ENCODE assay signal across 10 cellular contexts in genomic region chr10:86389109-86389440, GRCh38. TPM values are rescaled to one million over a fixed set of nuclear protein-coding genes. Genes with fewer than 3 reads are reported as not detected.
DNase-seq lines count a peak whose midpoint lies in the region; ATAC-seq and TF ChIP-seq lines count a peak whose summit lies in the region.
"Not testable (repeated sequence)": the region's sequence is repeated elsewhere in the genome, so short reads cannot be mapped to it uniquely, and the experiment has no call there.
"Had no signal": no experiment of that assay in that cellular context is flagged by ENCODE, and none has a peak within 500 bp of the region (broad histone marks: within the 10 kb centered on the region; RNA-seq: fewer than 3 reads in every experiment).

No MANE protein-coding gene starts in this region.

- 0 to 35% methylated on average over 1 to 4 of the region's 12 CpGs for WGBS in esophagus squamous epithelium, 2 donors
- 36% methylated on average over 12 of the region's 12 CpGs for WGBS in suprapubic skin

- H3K9me3 Mint-ChIP-seq in CD14-positive monocyte; activated CD8-positive, alpha-beta memory T cell treated with anti-CD3 and anti-CD28 coated beads, Interleukin-2, amount 10 ng/mL, durations not matched to agents 7 days and 5 days (ENCODE audit: low read depth): not testable (repeated sequence)

- peak overlapping the region; percentile 69 for H2AFZ ChIP-seq in KMS-11 (ENCODE audit: low read depth)
- H2AFZ ChIP-seq in parathyroid adenoma: peak overlapping the region; percentile 70

- not testable (repeated sequence) for H4K20me1 ChIP-seq in KMS-11 (ENCODE audit: insufficient read depth)

- not testable (repeated sequence) for H3K79me2 ChIP-seq in KMS-11 (ENCODE audit: insufficient read depth, low read depth); parathyroid adenoma

- TF ChIP-seq EP300 in suprapubic skin (IDR thresholded peaks at IDR 0.05): not testable (repeated sequence)

- ATAC-seq in activated CD8-positive, alpha-beta memory T cell treated with anti-CD3 and anti-CD28 coated beads, Interleukin-2, amount 10 ng/mL, durations not matched to agents 7 days and 5 days; lower lobe of right lung: not testable (repeated sequence)

- intact Hi-C loops in CD14-positive monocyte (cut with micrococcal nuclease); esophagus squamous epithelium (cut with DNase I); lower lobe of right lung (cut with DNase I): not testable (repeated sequence)

- not testable (repeated sequence) for TF ChIP-seq CTCF in CD14-positive monocyte (IDR thresholded peaks at IDR 0.05); KMS-11 (conservative IDR thresholded peaks at IDR 0.05; ENCODE audit: low read depth, low read length); brain microvascular endothelial cell (IDR thresholded peaks at IDR 0.05; ENCODE audit: low read depth, low read length, missing control alignments); esophagus squamous epithelium (IDR thresholded peaks at IDR 0.05); lower lobe of right lung (IDR thresholded peaks at IDR 0.05); parathyroid adenoma (IDR thresholded peaks at IDR 0.05); suprapubic skin (IDR thresholded peaks at IDR 0.05)

- peaks cover 36 to 68% (median 62%) of the 10 kb centered on the region in 3 donors for H3K27me3 Mint-ChIP-seq in CD14-positive monocyte (ENCODE audit: low read depth in 3 of 3)
- H3K27me3 Mint-ChIP-seq in activated CD8-positive, alpha-beta memory T cell treated with anti-CD3 and anti-CD28 coated beads, Interleukin-2, amount 10 ng/mL, durations not matched to agents 7 days and 5 days: peaks cover 53% of the 10 kb centered on the region

- peak overlapping the region; percentile 34; the same call in 1 of the 2 replicates for H3K4me2 ChIP-seq in KMS-11
- H3K4me2 ChIP-seq in parathyroid adenoma (ENCODE audit: low read length): not testable (repeated sequence)

- not testable (repeated sequence) for H3K4me1 ChIP-seq in KMS-11 (ENCODE audit: low read depth, poor library complexity, severe bottlenecking); parathyroid adenoma
- peaks cover 6 to 10% (median 6%) of the 10 kb centered on the region in 3 donors for H3K4me1 ChIP-seq in esophagus squamous epithelium
- H3K4me1 ChIP-seq in lower lobe of right lung: peaks cover 11% of the 10 kb centered on the region
- peaks cover 19% of the 10 kb centered on the region for H3K4me1 ChIP-seq in suprapubic skin

- not testable (repeated sequence) for H3K9me3 ChIP-seq in esophagus squamous epithelium; lower lobe of right lung; parathyroid adenoma (ENCODE audit: control insufficient read depth, low read length); suprapubic skin

- in situ Hi-C loops in brain microvascular endothelial cell (cut with HindIII; ENCODE audit: low pct_ligation_motif_present, low sequenced_read_pairs): not testable (repeated sequence)

- CTCF ChIA-PET in activated CD8-positive, alpha-beta memory T cell treated with anti-CD3 and anti-CD28 coated beads, Interleukin-2, amount 10 ng/mL, durations not matched to agents 7 days and 5 days (lab: Charles Lee): interaction anchor here (14.7 kb wide), 1 partner anchor 197 kb away, joined by 191 read pairs; no protein-coding TSS in a partner anchor

- H3K9ac ChIP-seq in KMS-11, parathyroid adenoma: not testable (repeated sequence)

- not testable (repeated sequence) for H3K36me3 Mint-ChIP-seq in CD14-positive monocyte; activated CD8-positive, alpha-beta memory T cell treated with anti-CD3 and anti-CD28 coated beads, Interleukin-2, amount 10 ng/mL, durations not matched to agents 7 days and 5 days

- H3K27ac ChIP-seq in KMS-11, brain microvascular endothelial cell, esophagus squamous epithelium, lower lobe of right lung, parathyroid adenoma, suprapubic skin: not testable (repeated sequence)

- H3K27me3 ChIP-seq in KMS-11 (ENCODE audit: insufficient read depth, low read depth); brain microvascular endothelial cell (replicated peaks); parathyroid adenoma (ENCODE audit: control insufficient read depth, insufficient read depth, low read length): not testable (repeated sequence)
- H3K27me3 ChIP-seq in esophagus squamous epithelium: peaks cover 0 to 84% (median 5%) of the 10 kb centered on the region in 4 donors
- H3K27me3 ChIP-seq in lower lobe of right lung (ENCODE audit: low read depth): peaks cover 34% of the 10 kb centered on the region
- peaks cover 66% of the 10 kb centered on the region for H3K27me3 ChIP-seq in suprapubic skin

- peak overlapping the region; percentile 64 to 87 for H3K4me3 Mint-ChIP-seq in CD14-positive monocyte
- peak overlapping the region; percentile 72 for H3K4me3 Mint-ChIP-seq in activated CD8-positive, alpha-beta memory T cell treated with anti-CD3 and anti-CD28 coated beads, Interleukin-2, amount 10 ng/mL, durations not matched to agents 7 days and 5 days

- DNase-seq in CD14-positive monocyte (ENCODE audit: low spot score); activated CD8-positive, alpha-beta memory T cell treated with anti-CD3 and anti-CD28 coated beads, Interleukin-2, amount 10 ng/mL, durations not matched to agents 7 days and 5 days; brain microvascular endothelial cell; esophagus squamous epithelium (lab: John Stamatoyannopoulos, UW); lower lobe of right lung; suprapubic skin (ENCODE audit: low spot score in 2 of 2): not testable (repeated sequence)

- TF ChIP-seq POLR2A in esophagus squamous epithelium (IDR thresholded peaks at IDR 0.05); suprapubic skin (IDR thresholded peaks at IDR 0.05): not testable (repeated sequence)

- peaks cover 15% of the 10 kb centered on the region for H3K4me1 Mint-ChIP-seq in CD14-positive monocyte
- not testable (repeated sequence) for H3K4me1 Mint-ChIP-seq in activated CD8-positive, alpha-beta memory T cell treated with anti-CD3 and anti-CD28 coated beads, Interleukin-2, amount 10 ng/mL, durations not matched to agents 7 days and 5 days

- H3K36me3 ChIP-seq in KMS-11 (ENCODE audit: insufficient read depth); brain microvascular endothelial cell (replicated peaks); esophagus squamous epithelium; lower lobe of right lung; parathyroid adenoma (ENCODE audit: control insufficient read depth, insufficient read depth, low read length); suprapubic skin: not testable (repeated sequence)

- not testable (repeated sequence) for H3K4me3 ChIP-seq in KMS-11 (IDR thresholded peaks at IDR 0.05; ENCODE audit: insufficient read depth, low read depth, low read length); parathyroid adenoma (ENCODE audit: low read depth, low read length)
- peak overlapping the region; percentile 34 for H3K4me3 ChIP-seq in brain microvascular endothelial cell (ENCODE audit: low read depth, low read length)
- peak overlapping the region in 3 of 4 donors; percentile 4 to 57 (median 30) for H3K4me3 ChIP-seq in esophagus squamous epithelium
- peak overlapping the region; percentile 35 for H3K4me3 ChIP-seq in lower lobe of right lung
- peak overlapping the region; percentile 30 for H3K4me3 ChIP-seq in suprapubic skin

- not testable (repeated sequence) for H3K27ac Mint-ChIP-seq in CD14-positive monocyte; activated CD8-positive, alpha-beta memory T cell treated with anti-CD3 and anti-CD28 coated beads, Interleukin-2, amount 10 ng/mL, durations not matched to agents 7 days and 5 days

RNA-seq across cellular contexts. Expression of gene GRID1, which starts 22.5 kb away (rescaled TPM):
- not detected for polyA plus RNA-seq in CD14-positive monocyte
- total RNA-seq in activated CD8-positive, alpha-beta memory T cell treated with anti-CD3 and anti-CD28 coated beads, Interleukin-2, amount 10 ng/mL, durations not matched to agents 7 days and 5 days: not detected
- total RNA-seq in esophagus squamous epithelium: 1 to 10 TPM in 1 of 4 donors, under 1 TPM in 3; 0.03 to 2.7 (median 0.49) TPM
- 2.5 TPM for total RNA-seq in lower lobe of right lung
- 1 to 10 TPM; 1.8 to 3.1 (median 2.4) TPM for total RNA-seq in suprapubic skin
- total RNA-seq: T-helper 1 cell treated with Interleukin-12 subunit alpha and Interleukin-12 subunit beta and Interleukin-4 antibody, amounts not matched to agents 30 ng/mL and 1 ng/mL, for 36 hours had no signal
- polyA plus RNA-seq: aorta had no signal
